ENCODE assay signal across 13 cellular contexts in the genomic region with DNA sequence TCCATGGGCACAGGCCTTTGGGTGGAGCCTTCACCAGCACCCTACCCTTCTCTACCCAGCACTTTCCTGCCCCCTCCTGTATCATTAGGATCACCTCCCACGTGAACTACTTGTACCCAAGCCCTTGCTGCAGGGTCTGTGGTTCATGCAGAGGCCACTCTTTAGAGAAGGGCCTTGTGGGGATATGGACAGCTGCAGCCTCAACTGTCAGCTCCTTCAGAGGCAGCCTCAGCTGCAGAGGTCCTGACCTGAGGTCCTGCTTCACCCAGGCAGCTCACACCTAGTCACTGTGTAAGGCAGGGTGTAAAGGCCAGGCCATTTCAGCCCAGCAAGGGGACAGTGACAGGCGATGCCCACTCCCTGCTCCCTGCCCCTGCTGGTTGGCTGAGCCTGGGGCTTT.
A peak's percentile ranks its signal among the peaks of the same experiment; 100 is the strongest.
DNase-seq lines count a peak whose midpoint lies in the region; ATAC-seq and TF ChIP-seq lines count a peak whose summit lies in the region.
"Had no signal": no experiment of that assay in that cellular context is flagged by ENCODE, and none has a peak within 500 bp of the region (broad histone marks: within the 10 kb centered on the region; RNA-seq: fewer than 3 reads in every experiment).

No MANE protein-coding gene starts in this region.

- H2AK5ac ChIP-seq in neuronal stem cell (ENCODE audit: low read depth, low read length): no peak overlapping the region

- POLR2A ChIA-PET in OCI-LY7 (lab: Charles Lee): interaction anchor here (0.6 kb wide), 1 partner anchor 11 kb away, joined by 3 read pairs; no protein-coding TSS in a partner anchor

- H3K4me2 ChIP-seq in neuronal stem cell (ENCODE audit: insufficient read depth, low read length, poor library complexity, severe bottlenecking) (no peak overlapping the region), OCI-LY7 (ENCODE audit: low read length) (no peak overlapping the region)

- no peaks in the 10 kb centered on the region for H3K36me3 ChIP-seq in neuronal stem cell (replicated peaks in 1 of 2; ENCODE audit: control insufficient read depth in 2 of 2, insufficient read depth in 2 of 2, low read length in 2 of 2)
- no peaks in the 10 kb centered on the region for H3K36me3 ChIP-seq in upper lobe of right lung
- no peaks in the 10 kb centered on the region for H3K36me3 ChIP-seq in OCI-LY7 (ENCODE audit: insufficient read depth, low read length)

- H2AFZ ChIP-seq in neuronal stem cell (ENCODE audit: low read length): no peak overlapping the region
- no peak overlapping the region for H2AFZ ChIP-seq in OCI-LY7 (ENCODE audit: low read length)

- no peak overlapping the region for H2BK120ac ChIP-seq in neuronal stem cell (ENCODE audit: low read depth, low read length)

- H4K91ac ChIP-seq in neuronal stem cell (ENCODE audit: low read depth, low read length, poor library complexity): no peak overlapping the region

- H3K79me1 ChIP-seq in neuronal stem cell (ENCODE audit: low read depth, low read length): no peaks in the 10 kb centered on the region

- no peak for TF ChIP-seq CTCF in upper lobe of right lung (IDR thresholded peaks at IDR 0.05)
- no peak for TF ChIP-seq CTCF in lower leg skin (IDR thresholded peaks at IDR 0.05)
- no peak for TF ChIP-seq CTCF in OCI-LY7 (conservative IDR thresholded peaks at IDR 0.05; ENCODE audit: low read length)

- H3K4me3 ChIP-seq in neuronal stem cell (ENCODE audit: low read length in 2 of 2): no peak overlapping the region
- H3K4me3 ChIP-seq in upper lobe of right lung: no peak overlapping the region
- no peak overlapping the region for H3K4me3 ChIP-seq in lower leg skin (ENCODE audit: low read depth, poor library complexity, severe bottlenecking)
- H3K4me3 ChIP-seq in OCI-LY7 (ENCODE audit: low read depth, low read length, poor library complexity, severe bottlenecking): no peak overlapping the region

- H2BK5ac ChIP-seq in neuronal stem cell (ENCODE audit: low read length): no peak overlapping the region

- no peaks in the 10 kb centered on the region for H3K9me2 ChIP-seq in OCI-LY7 (ENCODE audit: insufficient read depth, low read length)

- no CpG with 5 or more reads among the region's 2 CpGs for WGBS in neuronal stem cell (ENCODE audit: extremely low coverage in 2 of 2, insufficient read length in 2 of 2, insufficient replicate concordance in 1 of 2), 2 donors
- 100% methylated on average over 2 of the region's 2 CpGs for WGBS in lower leg skin, 2 donors

- no peaks in the 10 kb centered on the region for H3K79me2 ChIP-seq in OCI-LY7 (ENCODE audit: insufficient read depth, low read depth, low read length)

- peak overlapping the region; percentile 61 for H3K14ac ChIP-seq in neuronal stem cell (ENCODE audit: low read length)

- no peak overlapping the region for H3K23ac ChIP-seq in neuronal stem cell (ENCODE audit: low read depth, low read length, poor library complexity)

- H3K9me3 ChIP-seq in neuronal stem cell (replicated peaks in 1 of 2; ENCODE audit: control insufficient read depth in 2 of 2, insufficient read depth in 1 of 2, low read depth in 1 of 2, low read length in 2 of 2) (peaks cover 0 to 5% of the 10 kb centered on the region in 2 donors), upper lobe of right lung (no peaks in the 10 kb centered on the region), OCI-LY7 (ENCODE audit: low read length) (no peaks in the 10 kb centered on the region)
- H3K9me3 ChIP-seq: Caco-2 had no signal

- H3K27me3 ChIP-seq in neuronal stem cell (ENCODE audit: control insufficient read depth in 3 of 3, insufficient read depth in 3 of 3, low read depth in 1 of 3, low read length in 3 of 3) (no peaks in the 10 kb centered on the region), upper lobe of right lung (no peaks in the 10 kb centered on the region)

- CTCF ChIA-PET in OCI-LY7 (lab: Charles Lee; ENCODE audit: unreplicated experiment): no interaction called here

- intact Hi-C loops in upper lobe of right lung (cut with DNase I) (no loop called here), lower leg skin (cut with DNase I; ENCODE audit: low total_unique reads) (no loop called here), OCI-LY7 (cut with micrococcal nuclease; ENCODE audit: unreplicated experiment) (no loop called here)

- peak overlapping the region; percentile 23 for H3K18ac ChIP-seq in neuronal stem cell (ENCODE audit: low read length)

- no peak for TF ChIP-seq POLR2A in lower leg skin (IDR thresholded peaks at IDR 0.05)

- H4K20me1 ChIP-seq in OCI-LY7 (ENCODE audit: insufficient read depth, low read length): no peaks in the 10 kb centered on the region

- H2BK15ac ChIP-seq in neuronal stem cell (ENCODE audit: low read length): no peak overlapping the region

- peak overlapping the region; percentile 85 for H3K4ac ChIP-seq in neuronal stem cell (ENCODE audit: low read length)

- ATAC-seq in esophagus mucosa (peak; percentile 22), upper lobe of right lung (peak; percentile 13)
- ATAC-seq: HCT116 had no signal

- H3K9ac ChIP-seq in neuronal stem cell (ENCODE audit: low read depth, low read length, poor library complexity): peak overlapping the region; percentile 25

- H3K4me1 ChIP-seq in neuronal stem cell (ENCODE audit: control insufficient read depth in 2 of 2, insufficient read depth in 1 of 2, low read depth in 1 of 2, low read length in 2 of 2): peaks cover 0 to 1% of the 10 kb centered on the region in 2 donors
- H3K4me1 ChIP-seq in upper lobe of right lung: peaks cover 3% of the 10 kb centered on the region
- H3K4me1 ChIP-seq in OCI-LY7 (ENCODE audit: insufficient read depth, low read length, poor library complexity, severe bottlenecking): no peaks in the 10 kb centered on the region
- H3K4me1 ChIP-seq: Caco-2 had no signal

- BruUV-seq in OCI-LY7 (replicated peaks; lab: Mats Ljungman, UMichigan): no TSS peak

- no peak overlapping the region for H4K8ac ChIP-seq in neuronal stem cell (ENCODE audit: low read depth, low read length)

- no peak overlapping the region for H2BK12ac ChIP-seq in neuronal stem cell (ENCODE audit: low read length)

- H3K27ac ChIP-seq in neuronal stem cell (replicated peaks; ENCODE audit: low read length) (no peak overlapping the region), upper lobe of right lung (no peak overlapping the region), OCI-LY7 (ENCODE audit: low read depth, low read length, poor library complexity, severe bottlenecking) (no peak overlapping the region)

- DNase-seq in LHCN-M2 (ENCODE audit: low read depth) (peak; percentile 26), neuronal stem cell (ENCODE audit: low spot score) (no peak), upper lobe of right lung (no peak), lower leg skin (ENCODE audit: low spot score in 2 of 2) (no peak), OCI-LY7 (ENCODE audit: low spot score) (no peak), NOMO-1 (lab: John Stamatoyannopoulos, UW; ENCODE audit: unreplicated experiment in 2 of 2) (no peak)
- no peak for DNase-seq in stimulated activated CD4-positive, alpha-beta T cell treated with anti-CD3 and anti-CD28 coated beads, Interleukin-4, amount 100 ng/mL, for 4 hours
- DNase-seq: Caco-2; CD8-positive, alpha-beta memory T cell; DMS53; GF-D8 had no signal
